1 cellular context compared by ENCODE assay signal in the genomic region with DNA sequence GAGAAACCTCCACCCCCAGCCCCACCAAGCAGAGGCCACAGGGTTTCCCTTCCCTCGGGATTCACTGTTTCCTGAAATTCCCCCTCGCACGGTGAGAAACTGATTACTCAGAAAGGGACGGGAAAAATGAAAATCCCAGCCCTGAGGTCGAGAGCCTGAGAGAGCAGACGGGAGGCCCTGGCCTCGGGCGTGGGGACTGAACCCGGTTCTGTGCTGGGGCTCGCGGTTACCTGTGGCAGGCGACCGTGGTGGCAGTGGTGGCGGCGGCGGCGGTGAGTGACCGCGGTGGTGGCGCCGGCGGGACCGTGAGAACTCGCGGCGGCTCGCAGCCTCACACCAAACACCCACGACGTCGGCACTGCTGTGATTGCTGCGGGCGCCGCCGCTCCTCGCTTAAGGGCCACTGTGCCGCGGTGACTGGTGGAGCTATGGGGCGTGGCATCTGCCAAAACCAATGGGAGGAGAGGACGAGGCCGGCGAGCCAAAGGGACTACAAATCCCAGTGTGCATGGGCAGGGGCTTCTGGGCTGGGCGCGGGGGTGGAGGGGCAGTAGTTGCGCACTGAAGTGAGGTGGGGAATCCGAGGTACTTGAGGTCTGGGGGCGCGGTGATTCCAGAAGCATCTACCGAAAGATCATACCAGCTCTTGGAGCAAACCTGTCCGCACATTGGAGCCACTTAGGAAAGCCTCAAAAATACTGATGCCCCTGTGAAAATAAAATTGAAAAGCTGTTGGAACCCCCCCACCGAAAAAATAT.
TF ChIP-seq lines count a peak whose summit lies in the region.

TSS of gene LGMN (minus strand) at position 369 of the 758 bp plus-strand sequence. CDS start 15,841 bp downstream, outside the sequence.

TF ChIP-seq in liver, 16 proteins besides CTCF, POLR2A, EP300 and RAD21 (continued from another document):
- TF ChIP-seq, protein P1, sequence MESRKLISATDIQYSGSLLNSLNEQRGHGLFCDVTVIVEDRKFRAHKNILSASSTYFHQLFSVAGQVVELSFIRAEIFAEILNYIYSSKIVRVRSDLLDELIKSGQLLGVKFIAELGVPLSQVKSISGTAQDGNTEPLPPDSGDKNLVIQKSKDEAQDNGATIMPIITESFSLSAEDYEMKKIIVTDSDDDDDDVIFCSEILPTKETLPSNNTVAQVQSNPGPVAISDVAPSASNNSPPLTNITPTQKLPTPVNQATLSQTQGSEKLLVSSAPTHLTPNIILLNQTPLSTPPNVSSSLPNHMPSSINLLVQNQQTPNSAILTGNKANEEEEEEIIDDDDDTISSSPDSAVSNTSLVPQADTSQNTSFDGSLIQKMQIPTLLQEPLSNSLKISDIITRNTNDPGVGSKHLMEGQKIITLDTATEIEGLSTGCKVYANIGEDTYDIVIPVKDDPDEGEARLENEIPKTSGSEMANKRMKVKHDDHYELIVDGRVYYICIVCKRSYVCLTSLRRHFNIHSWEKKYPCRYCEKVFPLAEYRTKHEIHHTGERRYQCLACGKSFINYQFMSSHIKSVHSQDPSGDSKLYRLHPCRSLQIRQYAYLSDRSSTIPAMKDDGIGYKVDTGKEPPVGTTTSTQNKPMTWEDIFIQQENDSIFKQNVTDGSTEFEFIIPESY (IDR thresholded peaks at IDR 0.05) = no peak
- TF ChIP-seq NR2F2 (IDR thresholded peaks at IDR 0.05) (no peak), HNF4G (IDR thresholded peaks at IDR 0.05) (no peak)
